32 cellular contexts compared by ENCODE assay signal in genomic region chr7:22414424-22414823, GRCh38. TPM values are rescaled to one million over a fixed set of nuclear protein-coding genes. Genes with fewer than 3 reads are reported as not detected.
DNase-seq lines count a peak whose midpoint lies in the region; ATAC-seq and TF ChIP-seq lines count a peak whose summit lies in the region.
"Had no signal": no experiment of that assay in that cellular context is flagged by ENCODE, and none has a peak within 500 bp of the region (broad histone marks: within the 10 kb centered on the region; RNA-seq: fewer than 3 reads in every experiment).

No MANE protein-coding gene starts in this region.

- H3K36me3 Mint-ChIP-seq in neural crest cell (ENCODE audit: low read depth) = peaks cover 4% of the 10 kb centered on the region
- H3K36me3 Mint-ChIP-seq: CD14-positive monocyte; CD4-positive, alpha-beta memory T cell; CD4-positive, CD25-positive, alpha-beta regulatory T cell; CD8-positive, alpha-beta memory T cell; CD8-positive, alpha-beta T cell had no signal

- H3K9me3 ChIP-seq in neuronal stem cell (replicated peaks in 1 of 2; ENCODE audit: control insufficient read depth in 2 of 2, insufficient read depth in 1 of 2, low read depth in 1 of 2, low read length in 2 of 2) = no peaks in the 10 kb centered on the region
- H3K9me3 ChIP-seq: A549, BE2C, Caco-2 had no signal

- H2AK5ac ChIP-seq in neuronal stem cell (ENCODE audit: low read depth, low read length) = no peak overlapping the region

- TF ChIP-seq CTCF in neural crest cell (conservative IDR thresholded peaks at IDR 0.05) = no peak

- H3K9ac ChIP-seq in neuronal stem cell (ENCODE audit: low read depth, low read length, poor library complexity) = no peak overlapping the region
- H3K9ac ChIP-seq: BLaER1; BLaER1 treated with 17β-estradiol and CSF1 and Interleukin-3, amounts not matched to agents 10 nM and 100 nM had no signal

- H3K4me1 ChIP-seq in neuronal stem cell (ENCODE audit: control insufficient read depth in 2 of 2, insufficient read depth in 1 of 2, low read depth in 1 of 2, low read length in 2 of 2) = peaks cover 0 to 7% of the 10 kb centered on the region in 2 donors
- H3K4me1 ChIP-seq: A549, Caco-2 had no signal

- H3K27ac ChIP-seq in neuronal stem cell (replicated peaks; ENCODE audit: low read length) = no peak overlapping the region
- H3K27ac ChIP-seq: 22Rv1; A549; BLaER1; BLaER1 treated with 17β-estradiol and CSF1 and Interleukin-3, amounts not matched to agents 10 nM and 100 nM; C4-2B had no signal

- H3K4me3 Mint-ChIP-seq in neural crest cell = no peak overlapping the region
- H3K4me3 Mint-ChIP-seq: B cell; CD14-positive monocyte; CD4-positive, alpha-beta memory T cell; CD4-positive, alpha-beta T cell; CD4-positive, CD25-positive, alpha-beta regulatory T cell; CD8-positive, alpha-beta memory T cell; CD8-positive, alpha-beta T cell had no signal

- peak overlapping the region; percentile 16 for H3K27ac Mint-ChIP-seq in neural crest cell (ENCODE audit: unreplicated experiment)
- H3K27ac Mint-ChIP-seq: B cell; CD14-positive monocyte; CD4-positive, alpha-beta memory T cell; CD4-positive, alpha-beta T cell; CD8-positive, alpha-beta memory T cell; CD8-positive, alpha-beta T cell had no signal

- H3K79me1 ChIP-seq in neuronal stem cell (ENCODE audit: low read depth, low read length) = no peaks in the 10 kb centered on the region

- H3K27me3 ChIP-seq in neuronal stem cell (ENCODE audit: control insufficient read depth in 3 of 3, insufficient read depth in 3 of 3, low read depth in 1 of 3, low read length in 3 of 3) = no peaks in the 10 kb centered on the region
- H3K27me3 ChIP-seq: BE2C; BLaER1; BLaER1 treated with 17β-estradiol and CSF1 and Interleukin-3, amounts not matched to agents 10 nM and 100 nM had no signal

- no peak overlapping the region for H2BK5ac ChIP-seq in neuronal stem cell (ENCODE audit: low read length)

- no peak overlapping the region for H3K4ac ChIP-seq in neuronal stem cell (ENCODE audit: low read length)

- H2BK15ac ChIP-seq in neuronal stem cell (ENCODE audit: low read length) = no peak overlapping the region

- no peak overlapping the region for H4K91ac ChIP-seq in neuronal stem cell (ENCODE audit: low read depth, low read length, poor library complexity)

- H3K18ac ChIP-seq in neuronal stem cell (ENCODE audit: low read length) = peak overlapping the region; percentile 71

- no peak for ATAC-seq in HG03175 (IDR thresholded peaks at IDR 0.05; ENCODE audit: unreplicated experiment)
- ATAC-seq: A549; CD8-positive, alpha-beta T cell had no signal

- H2BK12ac ChIP-seq in neuronal stem cell (ENCODE audit: low read length) = no peak overlapping the region

- WGBS in neuronal stem cell (ENCODE audit: extremely low coverage in 2 of 2, insufficient read length in 2 of 2, insufficient replicate concordance in 1 of 2), 2 donors = no CpG with 5 or more reads among the region's 2 CpGs

- no peak overlapping the region for H3K4me3 ChIP-seq in neuronal stem cell (ENCODE audit: low read length in 2 of 2)
- H3K4me3 ChIP-seq: A549; BLaER1; BLaER1 treated with 17β-estradiol and CSF1 and Interleukin-3, amounts not matched to agents 10 nM and 100 nM had no signal

- no peaks in the 10 kb centered on the region for H3K27me3 Mint-ChIP-seq in neural crest cell (ENCODE audit: low read depth)
- H3K27me3 Mint-ChIP-seq: B cell had no signal

- peak overlapping the region; percentile 17 for H3K14ac ChIP-seq in neuronal stem cell (ENCODE audit: low read length)

- peaks cover 12% of the 10 kb centered on the region for H3K4me1 Mint-ChIP-seq in neural crest cell
- H3K4me1 Mint-ChIP-seq: B cell; CD14-positive monocyte; CD4-positive, alpha-beta memory T cell; CD4-positive, CD25-positive, alpha-beta regulatory T cell; CD8-positive, alpha-beta memory T cell had no signal

- no peak overlapping the region for H3K23ac ChIP-seq in neuronal stem cell (ENCODE audit: low read depth, low read length, poor library complexity)

- peaks cover 5% of the 10 kb centered on the region for H3K9me3 Mint-ChIP-seq in neural crest cell
- H3K9me3 Mint-ChIP-seq: CD4-positive, alpha-beta T cell; CD4-positive, CD25-positive, alpha-beta regulatory T cell; CD8-positive, alpha-beta memory T cell; CD8-positive, alpha-beta T cell had no signal

- no peak overlapping the region for H2BK120ac ChIP-seq in neuronal stem cell (ENCODE audit: low read depth, low read length)

- H2AFZ ChIP-seq in neuronal stem cell (ENCODE audit: low read length) = no peak overlapping the region

- no peak overlapping the region for H3K4me2 ChIP-seq in neuronal stem cell (ENCODE audit: insufficient read depth, low read length, poor library complexity, severe bottlenecking)
- H3K4me2 ChIP-seq: A549; BLaER1; BLaER1 treated with 17β-estradiol and CSF1 and Interleukin-3, amounts not matched to agents 10 nM and 100 nM had no signal

- H4K8ac ChIP-seq in neuronal stem cell (ENCODE audit: low read depth, low read length) = no peak overlapping the region

- DNase-seq in neural crest cell (ENCODE audit: low read depth, low spot score) = no peak
- no peak for DNase-seq in neuronal stem cell (ENCODE audit: low spot score)
- no peak for DNase-seq in dermis blood vessel endothelial cell
- DNase-seq: 8988T; ACHN; AML-193; BE2C; C1 segment of cervical spinal cord; Caco-2; Calu3; CD4-positive, alpha-beta memory T cell; CD4-positive, alpha-beta T cell; CD4-positive, CD25-positive, alpha-beta regulatory T cell; CD8-positive, alpha-beta memory T cell; CD8-positive, alpha-beta T cell; COR-L47; DMS 273 treated with DMSO at 0.1 percent for 48 hours; DMS153; DMS53; DMS79; DMS79 treated with DMSO at 0.1 percent for 48 hours; DND-41; EL had no signal

- H3K36me3 ChIP-seq in neuronal stem cell (replicated peaks in 1 of 2; ENCODE audit: control insufficient read depth in 2 of 2, insufficient read depth in 2 of 2, low read length in 2 of 2) = no peaks in the 10 kb centered on the region
- H3K36me3 ChIP-seq: BE2C; BLaER1; BLaER1 treated with 17β-estradiol and CSF1 and Interleukin-3, amounts not matched to agents 10 nM and 100 nM had no signal

RNA-seq across cellular contexts. Expression of gene RAPGEF5, which starts 57.5 kb away (rescaled TPM):
- total RNA-seq in neural crest cell = 5.4 and 6.0 TPM in 2 replicates
- 2.9 TPM for polyA plus RNA-seq in neuronal stem cell (2013, experiment 1 of 2)
- polyA plus RNA-seq in neuronal stem cell (2013, experiment 2 of 2) = 2.8 TPM
- 176 and 269 TPM in 2 replicates for total RNA-seq in dermis blood vessel endothelial cell
- total RNA-seq: CD4-positive, alpha-beta memory T cell; CD4-positive, CD25-positive, alpha-beta regulatory T cell had no signal
- polyA plus RNA-seq: BJ; CD14-positive monocyte; CD4-positive, alpha-beta memory T cell; CD4-positive, CD25-positive, alpha-beta regulatory T cell had no signal

Comparison
In these comparisons a context has a peak if more than half of its experiments do, and no peak if none do; other contexts are left out.
1. RNA of gene RAPGEF5, which starts 57.5 kb away (total RNA-seq): 176 to 269 TPM in dermis blood vessel endothelial cell; 5.4 to 6.0 TPM in neural crest cell; every median in the first group is over 10 times any median in the second.